ENCODE assay signal across 12 cellular contexts in genomic region chr9:121708768-121709488, GRCh38. TPM values are rescaled to one million over a fixed set of nuclear protein-coding genes. Genes with fewer than 3 reads are reported as not detected.
DNase-seq lines count a peak whose midpoint lies in the region; ATAC-seq and TF ChIP-seq lines count a peak whose summit lies in the region.
"Had no signal": no experiment of that assay in that cellular context is flagged by ENCODE, and none has a peak within 500 bp of the region (broad histone marks: within the 10 kb centered on the region; RNA-seq: fewer than 3 reads in every experiment).

No MANE protein-coding gene starts in this region.

- H3K9ac ChIP-seq in OCI-LY3 (ENCODE audit: low read length) = no peak overlapping the region

- no peaks in the 10 kb centered on the region for H4K20me1 ChIP-seq in OCI-LY3 (ENCODE audit: insufficient read depth, low read length)

- H3K79me2 ChIP-seq in OCI-LY3 (ENCODE audit: low read length) = no peaks in the 10 kb centered on the region

- in situ Hi-C loops in G401 (cut with HindIII; ENCODE audit: low sequenced_read_pairs) = no loop called here

- H3K27me3 ChIP-seq in OCI-LY3 (ENCODE audit: low read depth, low read length) (0 out of 2 replicates have a peak, but pooled peaks cover 8% of the 10 kb centered on the region), esophagus squamous epithelium (no peaks in the 10 kb centered on the region), ovary (no peaks in the 10 kb centered on the region)

- H3K9me3 Mint-ChIP-seq in activated T-cell treated with anti-CD3 and anti-CD28 coated beads, Interleukin-2, amount 50 U/mL, for 24 hours = no peaks in the 10 kb centered on the region
- H3K9me3 Mint-ChIP-seq: activated T-helper 1 cell treated with anti-CD3 and anti-CD28 coated beads, Interleukin-12 subunit alpha, Interleukin-12 subunit beta, Interleukin-2, Interleukin-4 antibody, amounts not matched to agents 30 ng/mL and 10 ng/mL and 1 ng/mL, durations not matched to agents 14 hours and 24 hours and 36 hours; CD14-positive monocyte had no signal

- intact Hi-C loops in esophagus squamous epithelium (cut with DNase I) (no loop called here), ovary (cut with DNase I) (no loop called here)

- H3K36me3 Mint-ChIP-seq in activated T-cell treated with anti-CD3 and anti-CD28 coated beads, Interleukin-2, amount 50 U/mL, for 24 hours (ENCODE audit: low read depth) = no peaks in the 10 kb centered on the region
- H3K36me3 Mint-ChIP-seq: CD14-positive monocyte had no signal

- H3K4me3 ChIP-seq in OCI-LY3 (ENCODE audit: low read length) (no peak overlapping the region), esophagus squamous epithelium (no peak overlapping the region), ovary (no peak overlapping the region)

- DNase-seq in G401 (ENCODE audit: low spot score) (peak; percentile 86), esophagus squamous epithelium (lab: John Stamatoyannopoulos, UW) (no peak), ovary (peak in 4 of 5 donors; percentile 58 to 71 (median 62)), activated T-cell treated with anti-CD3 and anti-CD28 coated beads for 4 hours (no peak)
- no peak for DNase-seq in activated T-cell treated with anti-CD3 and anti-CD28 coated beads, Interleukin-2, amount 50 U/mL, for 24 hours
- DNase-seq: mesenchymal stem cell, NCI-H187 treated with DMSO at 0.1 percent for 48 hours, SHP77 had no signal

- peaks cover 5% of the 10 kb centered on the region for H3K27me3 Mint-ChIP-seq in activated T-cell treated with anti-CD3 and anti-CD28 coated beads, Interleukin-2, amount 50 U/mL, for 24 hours

- TF ChIP-seq POLR2A in esophagus squamous epithelium (IDR thresholded peaks at IDR 0.05) (no peak), ovary (IDR thresholded peaks at IDR 0.05) (no peak)

- no peaks in the 10 kb centered on the region for H3K9me3 ChIP-seq in OCI-LY3 (ENCODE audit: insufficient read depth, low read length)
- H3K9me3 ChIP-seq in esophagus squamous epithelium = no peaks in the 10 kb centered on the region
- H3K9me3 ChIP-seq in ovary = no peaks in the 10 kb centered on the region

- peak overlapping the region; percentile 51; the same call in 1 of the 2 replicates for H3K4me2 ChIP-seq in OCI-LY3 (ENCODE audit: low read length)

- no peak overlapping the region for H3K27ac Mint-ChIP-seq in activated T-cell treated with anti-CD3 and anti-CD28 coated beads, Interleukin-2, amount 50 U/mL, for 24 hours
- H3K27ac Mint-ChIP-seq: activated T-helper 1 cell treated with anti-CD3 and anti-CD28 coated beads, Interleukin-12 subunit alpha, Interleukin-12 subunit beta, Interleukin-2, Interleukin-4 antibody, amounts not matched to agents 30 ng/mL and 10 ng/mL and 1 ng/mL, durations not matched to agents 14 hours and 24 hours and 36 hours; CD14-positive monocyte had no signal

- TF ChIP-seq EP300 in ovary (IDR thresholded peaks at IDR 0.05) = no peak

- H3K36me3 ChIP-seq in OCI-LY3 (replicated peaks; ENCODE audit: low read depth, low read length) (no peaks in the 10 kb centered on the region), esophagus squamous epithelium (no peaks in the 10 kb centered on the region), ovary (no peaks in the 10 kb centered on the region)

- H3K4me1 ChIP-seq in OCI-LY3 (ENCODE audit: low read length) (peaks cover 17% of the 10 kb centered on the region), esophagus squamous epithelium (peaks cover 30 to 100% (median 52%) of the 10 kb centered on the region in 3 donors), ovary (ENCODE audit: insufficient read depth) (peaks cover 17% of the 10 kb centered on the region)

- H2AFZ ChIP-seq in OCI-LY3 (ENCODE audit: low read depth, low read length) = no peak overlapping the region

- 63 to 67% methylated on average over 12 of the region's 14 CpGs for WGBS in esophagus squamous epithelium, 2 donors
- WGBS in ovary, 3 donors = 21 to 38% (median 32%) methylated on average over 14 of the region's 14 CpGs

- H3K27ac ChIP-seq in OCI-LY3 (ENCODE audit: low read length) = no peak overlapping the region
- H3K27ac ChIP-seq in esophagus squamous epithelium = peak overlapping the region in 3 of 4 donors; percentile 36 to 48 (median 42)
- peak overlapping the region in 1 of 2 donors; percentile 30 for H3K27ac ChIP-seq in ovary

- H3K4me3 Mint-ChIP-seq in activated T-cell treated with anti-CD3 and anti-CD28 coated beads, Interleukin-2, amount 50 U/mL, for 24 hours = no peak overlapping the region
- H3K4me3 Mint-ChIP-seq: CD14-positive monocyte had no signal

- no peak for TF ChIP-seq CTCF in OCI-LY3 (IDR thresholded peaks at IDR 0.05; ENCODE audit: low read depth, low read length)
- no peak for TF ChIP-seq CTCF in esophagus squamous epithelium (IDR thresholded peaks at IDR 0.05)
- no peak for TF ChIP-seq CTCF in ovary (IDR thresholded peaks at IDR 0.05)

- ATAC-seq in HG03439 (IDR thresholded peaks at IDR 0.05; ENCODE audit: unreplicated experiment) = no peak

- H3K4me1 Mint-ChIP-seq in activated T-cell treated with anti-CD3 and anti-CD28 coated beads, Interleukin-2, amount 50 U/mL, for 24 hours (ENCODE audit: low read depth) = peaks cover 6% of the 10 kb centered on the region

RNA-seq across cellular contexts. Expression of gene DAB2IP, which starts 57.5 kb away (rescaled TPM):
- total RNA-seq in G401 (2014; rRNA removed; shearing (Covaris generic)) = 30.0 and 44.9 TPM in 2 replicates
- total RNA-seq in esophagus squamous epithelium (10 to 100 TPM; 28.3 to 48.8 (median 38.1) TPM), ovary (10 to 100 TPM; 24.3 to 95.0 (median 78.7) TPM)
- polyA plus RNA-seq in ovary = 10 to 100 TPM in 1 of 2 donors, 1 to 10 TPM in 1; 9.3 to 29.3 TPM
- total RNA-seq: activated T-helper 1 cell treated with anti-CD3 and anti-CD28 coated beads, Interleukin-12 subunit alpha, Interleukin-12 subunit beta, Interleukin-2, Interleukin-4 antibody, amounts not matched to agents 30 ng/mL and 10 ng/mL and 1 ng/mL, durations not matched to agents 14 hours and 24 hours and 36 hours had no signal
- polyA plus RNA-seq: CD14-positive monocyte had no signal

Comparison
In these comparisons a context has a peak if more than half of its experiments do, and no peak if none do; other contexts are left out.
1. DNase-seq: peak in G401 (single experiment) and ovary (4 of 5); none in esophagus squamous epithelium (single experiment), activated T-cell treated with anti-CD3 and anti-CD28 coated beads, Interleukin-2, amount 50 U/mL, for 24 hours (single experiment) and activated T-cell treated with anti-CD3 and anti-CD28 coated beads for 4 hours (single experiment).